Comparison of ENCODE assay signal across 8 cellular contexts in genomic region chr12:48157016-48157888, GRCh38. TPM values are rescaled to one million over a fixed set of nuclear protein-coding genes. Genes with fewer than 3 reads are reported as not detected.
DNase-seq lines count a peak whose midpoint lies in the region; ATAC-seq and TF ChIP-seq lines count a peak whose summit lies in the region.

Gene ASB8, minus strand, starts transcription at chr12:48157515. Its CDS starts 4,019 bp downstream, at chr12:48153496.

- H3K9ac ChIP-seq in colonic mucosa (ENCODE audit: low read depth in 2 of 2, low read length in 2 of 2) = peak within 1 kb of the TSS; percentile 89 to 92

- H3K27me3 ChIP-seq in colonic mucosa = no peaks in the 10 kb centered on the region

- H3K4me1 ChIP-seq in colonic mucosa = peaks cover 4% of the 10 kb centered on the region

- peak; percentile 78 to 99 (median 97) for DNase-seq in C1 segment of cervical spinal cord (lab: John Stamatoyannopoulos, UW)
- DNase-seq in NCI-H526 (lab: John Stamatoyannopoulos, UW) = peak; percentile 95 to 99
- peak; percentile 99 for DNase-seq in activated CD4-positive, alpha-beta T cell treated with anti-CD3 and anti-CD28 coated beads for 48 hours
- DNase-seq in colonic mucosa = peak; percentile 99
- DNase-seq in kidney tubule cell (ENCODE audit: low spot score) = peak; percentile 97
- DNase-seq in stimulated activated CD4-positive, alpha-beta T cell treated with anti-CD3 and anti-CD28 coated beads, Interleukin-1b, Interleukin-23, amount 100 ng/mL, for 24 hours (ENCODE audit: low read depth in 4 of 4, low spot score in 1 of 4) = peak; percentile 96 to 99 (median 98)

- no peaks in the 10 kb centered on the region for H3K9me3 ChIP-seq in colonic mucosa

- peak within 1 kb of the TSS; percentile 87 for H3K27ac ChIP-seq in colonic mucosa

- no peak for TF ChIP-seq CTCF in colonic mucosa (IDR thresholded peaks at IDR 0.05)

- peaks cover 6% of the 10 kb centered on the region for H3K36me3 ChIP-seq in colonic mucosa

- intact Hi-C loops in colonic mucosa (cut with DNase I) = no loop called here

- H3K4me3 ChIP-seq in colonic mucosa = peak within 1 kb of the TSS; percentile 89

- ATAC-seq in GM19324 (IDR thresholded peaks at IDR 0.05; ENCODE audit: low FRiP score, unreplicated experiment) (peak; percentile 86), HG03469 (IDR thresholded peaks at IDR 0.05; ENCODE audit: unreplicated experiment) (peak; percentile 82)

RNA-seq across cellular contexts. Expression of gene ASB8, which starts in this region (rescaled TPM):
- total RNA-seq in colonic mucosa = 10 to 100 TPM; 37.0 to 39.5 TPM

Comparison
In these comparisons a context has a peak if more than half of its experiments do, and no peak if none do; other contexts are left out.
1. Peak in every context shown above with its lines: DNase-seq, ATAC-seq, H3K4me3 ChIP-seq and H3K27ac ChIP-seq.